Comparison of ENCODE assay signal across 13 cellular contexts in the genomic region with DNA sequence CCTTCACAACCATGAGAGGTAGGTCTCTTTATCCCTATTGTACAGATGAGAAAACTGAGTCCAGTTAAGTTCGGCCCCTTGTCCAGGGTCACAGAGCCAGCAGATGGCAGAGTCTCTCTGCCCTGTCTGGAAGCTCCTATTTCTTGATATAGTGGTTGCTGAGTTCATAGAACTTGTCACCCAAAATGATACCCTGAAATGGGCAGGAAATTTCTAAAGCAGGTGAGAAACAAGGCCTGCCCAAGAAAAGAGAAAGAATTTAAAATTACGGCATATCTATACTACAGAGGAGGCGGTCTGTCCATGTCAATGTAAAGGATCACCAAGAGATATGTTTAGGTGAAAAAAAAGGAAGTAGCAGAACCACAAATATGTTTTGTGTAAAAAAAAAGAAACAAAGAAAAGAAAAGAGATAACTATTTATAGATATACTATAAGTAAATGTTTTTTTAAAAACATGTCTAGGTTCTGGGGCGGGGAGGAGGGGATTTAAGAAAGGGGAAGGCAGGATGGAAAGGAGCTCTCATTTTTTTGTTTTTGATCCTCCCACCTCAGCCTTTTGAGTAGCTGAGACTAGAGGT. TPM values are rescaled to one million over a fixed set of nuclear protein-coding genes. Genes with fewer than 3 reads are reported as not detected.
DNase-seq lines count a peak whose midpoint lies in the region; ATAC-seq and TF ChIP-seq lines count a peak whose summit lies in the region.
"Had no signal": no experiment of that assay in that cellular context is flagged by ENCODE, and none has a peak within 500 bp of the region (broad histone marks: within the 10 kb centered on the region; RNA-seq: fewer than 3 reads in every experiment).

No MANE protein-coding gene starts in this region.

- TF ChIP-seq CTCF in Loucy (conservative IDR thresholded peaks at IDR 0.05; ENCODE audit: low read length) (0 out of 2 replicates have a peak, but pooled peaks have one; percentile 11), natural killer cell (IDR thresholded peaks at IDR 0.05) (no peak)

- H3F3A ChIP-seq in Loucy (ENCODE audit: low read depth), result no peaks in the 10 kb centered on the region

- intact Hi-C loops in natural killer cell (cut with micrococcal nuclease), result no loop called here

- H4K20me1 ChIP-seq in Loucy (ENCODE audit: insufficient read depth, low read length, poor library complexity, severe bottlenecking), result no peaks in the 10 kb centered on the region

- no peaks in the 10 kb centered on the region for H3K36me3 Mint-ChIP-seq in activated naive CD4-positive, alpha-beta T cell treated with anti-CD3 and anti-CD28 coated beads, Interleukin-2, amount 50 U/mL, for 72 hours
- H3K36me3 Mint-ChIP-seq in T-helper 17 cell (ENCODE audit: low read depth), result no peaks in the 10 kb centered on the region
- no peaks in the 10 kb centered on the region for H3K36me3 Mint-ChIP-seq in stimulated activated memory B cell treated with anti-CD40 and anti-IgM and Interleukin-4, amounts not matched to agents 10 μg/mL and 1 μg/mL and 100 μg/mL, for 72 hours
- no peaks in the 10 kb centered on the region for H3K36me3 Mint-ChIP-seq in natural killer cell

- H3K79me2 ChIP-seq in Loucy (ENCODE audit: insufficient read depth, low read length), result no peaks in the 10 kb centered on the region

- H3K4me1 Mint-ChIP-seq in T-helper 17 cell (peaks cover 9% of the 10 kb centered on the region), natural killer cell (peaks cover 6 to 19% of the 10 kb centered on the region in 2 donors)
- peaks cover 51% of the 10 kb centered on the region for H3K4me1 Mint-ChIP-seq in stimulated activated memory B cell treated with anti-CD40 and anti-IgM and Interleukin-4, amounts not matched to agents 10 μg/mL and 1 μg/mL and 100 μg/mL, for 72 hours

- no peak for ATAC-seq in activated naive CD4-positive, alpha-beta T cell treated with anti-CD3 and anti-CD28 coated beads, Interleukin-2, amount 50 U/mL, for 72 hours
- ATAC-seq in T-helper 17 cell, result no peak
- no peak for ATAC-seq in stimulated activated memory B cell treated with anti-CD40 and anti-IgM and Interleukin-4, amounts not matched to agents 10 μg/mL and 1 μg/mL and 100 μg/mL, for 72 hours
- ATAC-seq in natural killer cell, result no peak
- no peak for ATAC-seq in HG03045 (IDR thresholded peaks at IDR 0.05; ENCODE audit: unreplicated experiment)

- no peak overlapping the region for H3K9ac ChIP-seq in Loucy (ENCODE audit: low read depth, low read length, poor library complexity, severe bottlenecking)

- peak overlapping the region; percentile 23 to 84 for H3K27ac Mint-ChIP-seq in activated naive CD4-positive, alpha-beta T cell treated with anti-CD3 and anti-CD28 coated beads, Interleukin-2, amount 50 U/mL, for 72 hours
- H3K27ac Mint-ChIP-seq in T-helper 17 cell, result peak overlapping the region; percentile 4
- peak overlapping the region; percentile 75 for H3K27ac Mint-ChIP-seq in stimulated activated memory B cell treated with anti-CD40 and anti-IgM and Interleukin-4, amounts not matched to agents 10 μg/mL and 1 μg/mL and 100 μg/mL, for 72 hours
- H3K27ac Mint-ChIP-seq in natural killer cell, result peak overlapping the region in 1 of 2 donors; percentile 15
- H3K27ac Mint-ChIP-seq: activated naive CD4-positive, alpha-beta T cell treated with anti-CD3 and anti-CD28 coated beads for 36 hours had no signal

- no peak overlapping the region for H3K4me3 ChIP-seq in Loucy (ENCODE audit: low read length, poor library complexity, severe bottlenecking)
- H3K4me3 ChIP-seq: esophagus squamous epithelium, MG63, ovary had no signal

- no peak overlapping the region for H2AFZ ChIP-seq in Loucy (ENCODE audit: low read length)

- H3K36me3 ChIP-seq in Loucy (ENCODE audit: insufficient read depth, low read length), result no peaks in the 10 kb centered on the region
- H3K36me3 ChIP-seq: esophagus squamous epithelium, MG63, ovary had no signal

- H3K4me3 Mint-ChIP-seq in T-helper 17 cell (no peak overlapping the region), natural killer cell (no peak overlapping the region)
- no peak overlapping the region for H3K4me3 Mint-ChIP-seq in stimulated activated memory B cell treated with anti-CD40 and anti-IgM and Interleukin-4, amounts not matched to agents 10 μg/mL and 1 μg/mL and 100 μg/mL, for 72 hours
- H3K4me3 Mint-ChIP-seq: activated naive CD4-positive, alpha-beta T cell treated with anti-CD3 and anti-CD28 coated beads for 36 hours had no signal

- no peaks in the 10 kb centered on the region for H3K4me1 ChIP-seq in Loucy (ENCODE audit: insufficient read depth, low read length, poor library complexity, severe bottlenecking)

- H3K27me3 ChIP-seq in Loucy (ENCODE audit: insufficient read depth, low read length, poor library complexity, severe bottlenecking), result no peaks in the 10 kb centered on the region
- H3K27me3 ChIP-seq: esophagus squamous epithelium, MG63, ovary had no signal

- no peak overlapping the region for H3K4me2 ChIP-seq in Loucy (ENCODE audit: low read depth, low read length, poor library complexity, severe bottlenecking)

- DNase-seq in activated naive CD4-positive, alpha-beta T cell treated with anti-CD3 and anti-CD28 coated beads, Interleukin-2, amount 50 U/mL, for 72 hours (ENCODE audit: low spot score in 2 of 2), result no peak
- DNase-seq in activated naive CD4-positive, alpha-beta T cell treated with Interleukin-2 at 50 U/mL for 16 hours, result no peak
- DNase-seq in T-helper 17 cell (no peak), natural killer cell (no peak), NCI-H345 treated with DMSO at 0.1 percent for 48 hours (lab: John Stamatoyannopoulos, UW; ENCODE audit: unreplicated experiment) (no peak)
- DNase-seq: activated naive CD4-positive, alpha-beta T cell treated with anti-CD3 and anti-CD28 coated beads for 36 hours; esophagus squamous epithelium; MG63; NCI-H446 had no signal

- H3K9me2 ChIP-seq in Loucy (replicated peaks; ENCODE audit: low read depth, low read length), result no peaks in the 10 kb centered on the region

- H3K9me3 ChIP-seq in Loucy (ENCODE audit: insufficient read depth, low read depth, low read length) (no peaks in the 10 kb centered on the region), T-helper 17 cell (ENCODE audit: control insufficient read depth, low read length, poor library complexity, severe bottlenecking) (no peaks in the 10 kb centered on the region)
- H3K9me3 ChIP-seq: esophagus squamous epithelium, MG63, ovary had no signal

- H3K9me3 Mint-ChIP-seq in activated naive CD4-positive, alpha-beta T cell treated with anti-CD3 and anti-CD28 coated beads, Interleukin-2, amount 50 U/mL, for 72 hours, result no peaks in the 10 kb centered on the region
- H3K9me3 Mint-ChIP-seq in stimulated activated memory B cell treated with anti-CD40 and anti-IgM and Interleukin-4, amounts not matched to agents 10 μg/mL and 1 μg/mL and 100 μg/mL, for 72 hours, result no peaks in the 10 kb centered on the region
- no peaks in the 10 kb centered on the region for H3K9me3 Mint-ChIP-seq in natural killer cell
- H3K9me3 Mint-ChIP-seq: activated naive CD4-positive, alpha-beta T cell treated with anti-CD3 and anti-CD28 coated beads for 36 hours had no signal

- H3K27me3 Mint-ChIP-seq in T-helper 17 cell, result peaks cover 35% of the 10 kb centered on the region
- H3K27me3 Mint-ChIP-seq in stimulated activated memory B cell treated with anti-CD40 and anti-IgM and Interleukin-4, amounts not matched to agents 10 μg/mL and 1 μg/mL and 100 μg/mL, for 72 hours, result no peaks in the 10 kb centered on the region
- H3K27me3 Mint-ChIP-seq in natural killer cell (ENCODE audit: low read depth in 2 of 2), result peaks cover 0 to 2% of the 10 kb centered on the region in 2 donors

RNA-seq across cellular contexts. Expression of gene MYO7B, which starts 39.8 kb away (rescaled TPM):
- 1 to 10 TPM in 1 of 2 donors, under 1 TPM in 1; 0.64 to 1.9 TPM for total RNA-seq in activated naive CD4-positive, alpha-beta T cell treated with anti-CD3 and anti-CD28 coated beads, Interleukin-2, amount 50 U/mL, for 72 hours
- total RNA-seq in T-helper 17 cell (under 1 TPM; 0.23 to 0.75 TPM), natural killer cell (under 1 TPM; 0.14 to 0.45 (median 0.25) TPM)

RNA-seq across cellular contexts. Expression of gene IWS1, which starts 49.0 kb away (rescaled TPM):
- total RNA-seq in activated naive CD4-positive, alpha-beta T cell treated with anti-CD3 and anti-CD28 coated beads, Interleukin-2, amount 50 U/mL, for 72 hours, result 10 to 100 TPM; 42.9 to 60.5 TPM
- total RNA-seq in T-helper 17 cell (10 to 100 TPM; 26.4 TPM), natural killer cell (10 to 100 TPM; 21.7 to 27.1 (median 23.9) TPM)
